Comparison of ENCODE assay signal across 8 cellular contexts in genomic region chr1:30743584-30744059, GRCh38. TPM values are rescaled to one million over a fixed set of nuclear protein-coding genes. Genes with fewer than 3 reads are reported as not detected.
A peak's percentile ranks its signal among the peaks of the same experiment; 100 is the strongest.
DNase-seq lines count a peak whose midpoint lies in the region; ATAC-seq and TF ChIP-seq lines count a peak whose summit lies in the region.

No MANE protein-coding gene starts in this region.

- WGBS in prostate gland: 52% methylated on average over 4 of the region's 4 CpGs

- TF ChIP-seq CTCF in prostate gland (IDR thresholded peaks at IDR 0.05): no peak

- H3K27ac ChIP-seq in mucosa of rectum (ENCODE audit: low read depth in 2 of 2, low read length in 2 of 2) (peak overlapping the region; percentile 32 to 68), prostate gland (no peak overlapping the region)

- H3K36me3 ChIP-seq in mucosa of rectum (ENCODE audit: control insufficient read depth in 2 of 2, insufficient read depth in 2 of 2, low read length in 2 of 2) (peaks cover 3% of the 10 kb centered on the region in 2 donors), prostate gland (no peaks in the 10 kb centered on the region)

- H3K9me3 ChIP-seq in mucosa of rectum (ENCODE audit: control insufficient read depth in 2 of 2, low read length in 2 of 2) (no peaks in the 10 kb centered on the region), prostate gland (no peaks in the 10 kb centered on the region)

- peak overlapping the region in 1 of 2 donors; percentile 37 for H3K4me3 ChIP-seq in mucosa of rectum (ENCODE audit: low read length in 2 of 2)
- H3K4me3 ChIP-seq in prostate gland: no peak overlapping the region

- intact Hi-C loops in prostate gland (cut with DNase I): no loop called here

- ATAC-seq in GM18909 (IDR thresholded peaks at IDR 0.05; ENCODE audit: poor library complexity, unreplicated experiment) (peak; percentile 40), left lobe of liver (no peak)

- DNase-seq in A172 (ENCODE audit: low spot score) (peak; percentile 21), NAMALWA (ENCODE audit: low spot score) (peak; percentile 87), activated T-cell treated with anti-CD3 and anti-CD28 coated beads for 4 hours (peak; percentile 58), prostate gland (ENCODE audit: low spot score) (no peak), NCI-H226 (no peak), left lobe of liver (ENCODE audit: low spot score) (no peak)

- H3K27me3 ChIP-seq in mucosa of rectum (ENCODE audit: control insufficient read depth in 2 of 2, insufficient read depth in 2 of 2, low read length in 2 of 2) (no peaks in the 10 kb centered on the region), prostate gland (replicated peaks; ENCODE audit: insufficient read depth) (no peaks in the 10 kb centered on the region)

- TF ChIP-seq POLR2A in prostate gland (IDR thresholded peaks at IDR 0.05): no peak

- H3K4me1 ChIP-seq in mucosa of rectum (ENCODE audit: control insufficient read depth in 2 of 2, insufficient read depth in 2 of 2, low read length in 2 of 2) (peaks cover 33 to 52% of the 10 kb centered on the region in 2 donors), prostate gland (replicated peaks) (no peaks in the 10 kb centered on the region)

- H3K9ac ChIP-seq in mucosa of rectum (ENCODE audit: low read depth in 1 of 2, low read length in 2 of 2): no peak overlapping the region

RNA-seq across cellular contexts. Expression of gene LAPTM5, which starts 14.0 kb away (rescaled TPM):
- total RNA-seq in A172 (2014; rRNA removed; shearing (Covaris generic)): 0.12 TPM in 1 of 2 replicates, not detected in the other
- 10 to 100 TPM; 14.9 to 39.1 TPM for total RNA-seq in prostate gland
- total RNA-seq in left lobe of liver: 22.3 TPM

RNA-seq across cellular contexts. Expression of gene MATN1, which starts 20.2 kb away (rescaled TPM):
- not detected in 2 replicates for total RNA-seq in A172 (2014; rRNA removed; shearing (Covaris generic))
- under 1 TPM in 1 of 2 donors, not detected in 1; 0.34 TPM for total RNA-seq in prostate gland
- not detected for total RNA-seq in left lobe of liver

Comparison
In these comparisons a context has a peak if more than half of its experiments do, and no peak if none do; other contexts are left out.
1. DNase-seq: peak in A172 (single experiment), NAMALWA (single experiment) and activated T-cell treated with anti-CD3 and anti-CD28 coated beads for 4 hours (single experiment); none in prostate gland (single experiment), NCI-H226 (single experiment) and left lobe of liver (single experiment).
2. H3K27ac ChIP-seq: peak in mucosa of rectum (2 of 2); none in prostate gland (0 of 2).
3. RNA of gene LAPTM5, which starts 14.0 kb away (total RNA-seq): 14.9 to 39.1 TPM in prostate gland and 22.3 TPM in left lobe of liver (single experiment); 0.12 TPM in A172; every median in the first group is over 10 times any median in the second.